Comparison of ENCODE assay signal across 9 cellular contexts in the genomic region with DNA sequence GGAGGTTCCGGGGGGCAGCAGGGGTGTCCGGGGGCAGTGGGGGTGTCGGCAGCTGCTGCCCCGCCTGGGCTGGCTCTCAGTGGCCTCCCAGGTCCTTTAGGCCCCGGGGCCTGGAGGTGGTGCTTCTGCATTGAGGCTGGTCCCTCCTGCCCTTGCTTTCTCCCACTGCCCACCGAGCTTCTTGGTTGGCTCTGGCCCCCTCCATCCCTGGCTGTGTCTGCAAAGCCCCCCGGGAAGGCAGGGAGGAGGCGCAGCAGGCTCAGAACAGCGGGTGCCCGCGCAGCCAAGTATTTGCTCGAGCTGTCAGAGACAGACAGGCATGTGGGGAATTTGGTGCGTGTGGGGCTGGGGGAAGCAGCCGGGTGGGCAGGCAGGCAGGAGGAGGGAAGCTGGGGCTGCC. TPM values are rescaled to one million over a fixed set of nuclear protein-coding genes. Genes with fewer than 3 reads are reported as not detected.
A peak's percentile ranks its signal among the peaks of the same experiment; 100 is the strongest.
DNase-seq lines count a peak whose midpoint lies in the region; ATAC-seq and TF ChIP-seq lines count a peak whose summit lies in the region.
"Had no signal": no experiment of that assay in that cellular context is flagged by ENCODE, and none has a peak within 500 bp of the region (broad histone marks: within the 10 kb centered on the region; RNA-seq: fewer than 3 reads in every experiment).

No MANE protein-coding gene starts in this region.

- H4K20me1 ChIP-seq in mammary epithelial cell (ENCODE audit: insufficient read depth, low read length), result no peaks in the 10 kb centered on the region

- intact Hi-C loops in mammary epithelial cell (cut with micrococcal nuclease) (loop anchor here (1.0 kb wide), 1 partner anchor 7 kb away; no protein-coding TSS in a partner anchor), left lung (cut with DNase I) (no loop called here)

- H3K36me3 ChIP-seq in HUES64 (ENCODE audit: insufficient read depth, low read length) (peaks cover 3% of the 10 kb centered on the region; the same call in 1 of the 2 replicates), mammary epithelial cell (ENCODE audit: insufficient read depth, low read length) (no peaks in the 10 kb centered on the region), left lung (no peaks in the 10 kb centered on the region)

- WGBS in HUES64, result 29% methylated on average over 14 of the region's 14 CpGs
- 4% methylated on average over 4 of the region's 14 CpGs for WGBS in mammary epithelial cell (ENCODE audit: low coverage, missing lambda C conversion rate)

- H3K9ac ChIP-seq in HUES64 (ENCODE audit: low read depth, low read length), result peak overlapping the region; percentile 39; the same call in 1 of the 2 replicates
- H3K9ac ChIP-seq in mammary epithelial cell (ENCODE audit: insufficient read depth, low read length), result peak overlapping the region; percentile 62

- BruUV-seq in mammary epithelial cell (replicated peaks; lab: Mats Ljungman, UMichigan), result no TSS peak

- CTCF ChIA-PET in mammary epithelial cell (lab: Charles Lee; ENCODE audit: low non-redundant PET), result no interaction called here

- peak overlapping the region; percentile 59 for H3K27ac ChIP-seq in HUES64 (ENCODE audit: low read depth, low read length)
- H3K27ac ChIP-seq in mammary epithelial cell (ENCODE audit: insufficient read depth, low read depth, low read length), result peak overlapping the region; percentile 87
- peak overlapping the region; percentile 79 to 83 for H3K27ac ChIP-seq in left lung
- peak overlapping the region; percentile 100 for H3K27ac ChIP-seq in temporal lobe (ENCODE audit: low read depth, low read length)

- peak overlapping the region; percentile 60 for H2AFZ ChIP-seq in mammary epithelial cell (ENCODE audit: low read depth, low read length)

- in situ Hi-C loops in mammary epithelial cell (cut with MboI; ENCODE audit: low sequenced_read_pairs in 2 of 2), result no loop called here
- in situ Hi-C loops in GM13976 (cut with MboI; ENCODE audit: low sequenced_read_pairs, unreplicated experiment), result no loop called here

- H3K4me3 ChIP-seq in HUES64 (ENCODE audit: low read length), result no peak overlapping the region
- peak overlapping the region in 2 of 3 experiments; percentile 21 to 25 for H3K4me3 ChIP-seq in mammary epithelial cell (replicated peaks in 1 of 3; ENCODE audit: insufficient read depth in 1 of 3, low read depth in 2 of 3, low read length in 3 of 3)
- peak overlapping the region in 1 of 2 donors; percentile 7 for H3K4me3 ChIP-seq in left lung

- ATAC-seq in left lung, result no peak
- ATAC-seq: T-cell had no signal

- H3K27me3 ChIP-seq in HUES64 (ENCODE audit: insufficient read depth, low read length) (no peaks in the 10 kb centered on the region), mammary epithelial cell (ENCODE audit: insufficient read depth, low read length) (no peaks in the 10 kb centered on the region), left lung (peaks cover 0 to 33% of the 10 kb centered on the region in 2 donors)

- H3K4me1 ChIP-seq in HUES64 (ENCODE audit: insufficient read depth, low read length), result peaks cover 51% of the 10 kb centered on the region
- H3K4me1 ChIP-seq in mammary epithelial cell (ENCODE audit: insufficient read depth, low read length), result peaks cover 66% of the 10 kb centered on the region
- peaks cover 66 to 92% of the 10 kb centered on the region in 2 donors for H3K4me1 ChIP-seq in left lung

- no peak for DNase-seq in mammary epithelial cell
- no peak for DNase-seq in left lung
- DNase-seq in activated CD4-positive, alpha-beta T cell treated with anti-CD3 and anti-CD28 coated beads for 1 hour, result no peak
- no peak for DNase-seq in stimulated activated naive CD4-positive, alpha-beta T cell (lab: John Stamatoyannopoulos, UW)
- no peak for DNase-seq in GM13976 (ENCODE audit: low spot score)
- DNase-seq in SHP77 treated with DMSO at 0.1 percent for 48 hours (lab: John Stamatoyannopoulos, UW), result no peak
- DNase-seq: T-cell had no signal

- no peaks in the 10 kb centered on the region for H3K9me3 ChIP-seq in HUES64 (ENCODE audit: insufficient read depth, low read depth, low read length)
- H3K9me3 ChIP-seq in mammary epithelial cell (replicated peaks; ENCODE audit: insufficient read depth, low read length), result no peaks in the 10 kb centered on the region
- no peaks in the 10 kb centered on the region for H3K9me3 ChIP-seq in left lung

- TF ChIP-seq CTCF in mammary epithelial cell (conservative IDR thresholded peaks at IDR 0.05 in 1 of 2, IDR thresholded peaks at IDR 0.05 in 1 of 2; ENCODE audit: extremely low read depth in 1 of 2, insufficient read depth in 1 of 2, low read depth in 1 of 2, low read length in 2 of 2) (no peak), left lung (IDR thresholded peaks at IDR 0.05) (no peak), GM13976 (IDR thresholded peaks at IDR 0.05; ENCODE audit: borderline replicate concordance, control extremely low read depth, extremely low read depth, insufficient read depth, missing control alignments) (no peak)

- peaks cover 63% of the 10 kb centered on the region for H3K79me2 ChIP-seq in mammary epithelial cell (ENCODE audit: insufficient read depth, low read length)

- H3K4me2 ChIP-seq in mammary epithelial cell (ENCODE audit: insufficient read depth, low read depth, low read length), result peak overlapping the region; percentile 84

- dilution Hi-C loops in mammary epithelial cell (cut with HindIII; ENCODE audit: low sequenced_read_pairs), result no loop called here

RNA-seq across cellular contexts. Expression of gene CXXC5, which starts 11.5 kb away (rescaled TPM):
- 83.6 TPM for polyA plus RNA-seq in HUES64 (2013, experiment 1 of 2)
- 88.1 TPM for polyA plus RNA-seq in HUES64 (2013, experiment 2 of 2)
- total RNA-seq in mammary epithelial cell (10 to 100 TPM; 13.8 to 47.3 TPM), left lung (10 to 100 TPM; 24.5 to 29.6 TPM), temporal lobe (33.4 TPM)
- 16.6 TPM for polyA plus RNA-seq in mammary epithelial cell
- 5.8 TPM for polyA minus RNA-seq in mammary epithelial cell
